In the genomic region with DNA sequence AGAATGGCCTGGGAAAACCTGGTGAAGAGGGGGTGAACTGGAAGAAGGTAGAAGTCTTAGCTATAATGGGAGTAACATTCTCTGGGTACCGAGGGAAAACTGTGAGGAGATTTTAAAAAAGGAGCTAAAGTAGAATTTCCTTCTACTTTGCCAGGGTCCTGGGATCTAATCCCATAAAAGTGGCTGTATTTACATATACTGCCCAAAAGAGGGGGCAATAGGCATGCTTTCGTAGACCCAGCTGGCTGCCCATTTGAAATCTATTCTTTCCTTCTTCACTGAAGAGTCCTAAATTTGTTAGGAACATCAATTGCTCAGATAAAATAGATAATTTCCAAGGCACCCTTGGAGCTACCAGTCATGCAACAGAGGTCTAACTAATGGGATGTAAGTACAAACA, we compare ENCODE assay signal across 9 cellular contexts.
DNase-seq lines count a peak whose midpoint lies in the region; ATAC-seq, FAIRE-seq and TF ChIP-seq lines count a peak whose summit lies in the region.
"Had no signal": no experiment of that assay in that cellular context is flagged by ENCODE, and none has a peak within 500 bp of the region (broad histone marks: within the 10 kb centered on the region; RNA-seq: fewer than 3 reads in every experiment).

No MANE protein-coding gene starts in this region.

- H3K36me3 ChIP-seq in A673 (ENCODE audit: insufficient read depth, low read length, poor library complexity, severe bottlenecking) (peaks cover 11% of the 10 kb centered on the region), PC-3 (ENCODE audit: low read depth, low read length) (no peaks in the 10 kb centered on the region; the same call in none of the 2 replicates), upper lobe of right lung (peaks cover 24% of the 10 kb centered on the region), suprapubic skin (peaks cover 27% of the 10 kb centered on the region)

- H4K20me1 ChIP-seq in PC-3 (ENCODE audit: low read length): no peaks in the 10 kb centered on the region

- no peaks in the 10 kb centered on the region for H3K79me2 ChIP-seq in PC-3 (ENCODE audit: low read length)

- H3K4me2 ChIP-seq in PC-3 (ENCODE audit: low read length): no peak overlapping the region

- no peaks in the 10 kb centered on the region for H3K27me3 ChIP-seq in A673 (replicated peaks; ENCODE audit: insufficient read depth, low read depth, low read length, poor library complexity)
- H3K27me3 ChIP-seq in PC-3 (ENCODE audit: low read length): no peaks in the 10 kb centered on the region
- H3K27me3 ChIP-seq in upper lobe of right lung: no peaks in the 10 kb centered on the region
- H3K27me3 ChIP-seq in suprapubic skin: no peaks in the 10 kb centered on the region

- no peaks in the 10 kb centered on the region for H3K4me1 ChIP-seq in A673 (ENCODE audit: insufficient read depth, low read length, poor library complexity, severe bottlenecking)
- no peaks in the 10 kb centered on the region for H3K4me1 ChIP-seq in PC-3 (ENCODE audit: insufficient read depth, low read length)
- no peaks in the 10 kb centered on the region for H3K4me1 ChIP-seq in upper lobe of right lung
- H3K4me1 ChIP-seq in suprapubic skin: no peaks in the 10 kb centered on the region

- no peak for TF ChIP-seq EP300 in suprapubic skin (IDR thresholded peaks at IDR 0.05)

- H3K27ac ChIP-seq in A673 (ENCODE audit: low read depth, low read length, poor library complexity, severe bottlenecking): no peak overlapping the region
- no peak overlapping the region for H3K27ac ChIP-seq in PC-3 (ENCODE audit: low read length)
- no peak overlapping the region for H3K27ac ChIP-seq in upper lobe of right lung
- no peak overlapping the region for H3K27ac ChIP-seq in suprapubic skin
- H3K27ac ChIP-seq: HL-60 had no signal

- TF ChIP-seq POLR2A in suprapubic skin (IDR thresholded peaks at IDR 0.05): no peak

- no peak overlapping the region for H3K9ac ChIP-seq in PC-3 (ENCODE audit: low read length)

- H3K9me2 ChIP-seq in PC-3 (replicated peaks; ENCODE audit: low read length): no peaks in the 10 kb centered on the region

- DNase-seq in A673 (ENCODE audit: low spot score) (peak; percentile 44), EL (peak; percentile 32), PC-3 (peak; percentile 31), fibroblast of pulmonary artery (ENCODE audit: low read depth) (peak; percentile 66), upper lobe of right lung (no peak), suprapubic skin (ENCODE audit: low spot score in 2 of 2) (no peak), RCC 7860 (ENCODE audit: low spot score) (no peak)

- CTCF ChIA-PET in A673 (lab: Charles Lee) (interaction anchor here (0.6 to 1.4 kb wide), 3 partner anchors 558 to 640 kb away, joined by 3 to 13 read pairs (median 5); no protein-coding TSS in a partner anchor), PC-3 (lab: Charles Lee) (no interaction called here)

- BruUV-seq in A673 (replicated peaks; lab: Mats Ljungman, UMichigan) (no TSS peak), PC-3 (replicated peaks; lab: Mats Ljungman, UMichigan) (no TSS peak)

- no peak overlapping the region for H2AFZ ChIP-seq in PC-3 (ENCODE audit: low read length)

- H3F3A ChIP-seq in PC-3 (ENCODE audit: low read length, unreplicated experiment): no peaks in the 10 kb centered on the region

- peak; percentile 73 for TF ChIP-seq CTCF in A673 (conservative IDR thresholded peaks at IDR 0.05; ENCODE audit: low read depth, low read length)
- peak; percentile 60 for TF ChIP-seq CTCF in PC-3 (conservative IDR thresholded peaks at IDR 0.05; ENCODE audit: low read depth, low read length)
- TF ChIP-seq CTCF in fibroblast of pulmonary artery (IDR thresholded peaks at IDR 0.05; ENCODE audit: low read length, missing control alignments): peak; percentile 71
- peak; percentile 49 for TF ChIP-seq CTCF in upper lobe of right lung (IDR thresholded peaks at IDR 0.05)
- peak in 1 of 2 donors; percentile 17 for TF ChIP-seq CTCF in suprapubic skin (IDR thresholded peaks at IDR 0.05)

- WGBS in suprapubic skin: 90% methylated on average over 2 of the region's 2 CpGs

- H3K4me3 ChIP-seq in A673 (ENCODE audit: low read depth, low read length, poor library complexity, severe bottlenecking) (no peak overlapping the region), PC-3 (ENCODE audit: low read length) (no peak overlapping the region), fibroblast of pulmonary artery (replicated peaks; ENCODE audit: low read depth, low read length) (no peak overlapping the region), upper lobe of right lung (no peak overlapping the region), suprapubic skin (no peak overlapping the region)

- H3K9me3 ChIP-seq in A673 (ENCODE audit: low read depth, low read length, poor library complexity, severe bottlenecking): no peaks in the 10 kb centered on the region
- no peaks in the 10 kb centered on the region for H3K9me3 ChIP-seq in PC-3 (ENCODE audit: low read length)
- H3K9me3 ChIP-seq in upper lobe of right lung: no peaks in the 10 kb centered on the region
- no peaks in the 10 kb centered on the region for H3K9me3 ChIP-seq in suprapubic skin

- FAIRE-seq in RCC 7860 (lab: Jason Lieb, UNC): no peak

- ATAC-seq in PC-3: peak; percentile 43; the same call in 1 of the 2 replicates
- ATAC-seq in upper lobe of right lung: peak; percentile 48
- no peak for ATAC-seq in GM21515 (IDR thresholded peaks at IDR 0.05; ENCODE audit: unreplicated experiment)

- intact Hi-C loops in A673 (cut with micrococcal nuclease; ENCODE audit: unreplicated experiment) (loop anchor here (1.0 to 2.0 kb wide), 2 partner anchors 585 to 640 kb away; no protein-coding TSS in a partner anchor), PC-3 (cut with micrococcal nuclease) (loop anchor here (5.0 kb wide), 1 partner anchor 639 kb away; a partner anchor contains a TSS), upper lobe of right lung (cut with DNase I) (no loop called here)

- POLR2A ChIA-PET in A673 (lab: Charles Lee; ENCODE audit: low non-redundant PET): no interaction called here
- POLR2A ChIA-PET in PC-3 (lab: Charles Lee; ENCODE audit: unreplicated experiment): no interaction called here

Comparison
In these comparisons a context has a peak if more than half of its experiments do, and no peak if none do; other contexts are left out.
1. DNase-seq: peak in A673 (single experiment), EL (single experiment), PC-3 (single experiment) and fibroblast of pulmonary artery (single experiment); none in upper lobe of right lung (single experiment), suprapubic skin (0 of 2) and RCC 7860 (single experiment).